In the genomic region with DNA sequence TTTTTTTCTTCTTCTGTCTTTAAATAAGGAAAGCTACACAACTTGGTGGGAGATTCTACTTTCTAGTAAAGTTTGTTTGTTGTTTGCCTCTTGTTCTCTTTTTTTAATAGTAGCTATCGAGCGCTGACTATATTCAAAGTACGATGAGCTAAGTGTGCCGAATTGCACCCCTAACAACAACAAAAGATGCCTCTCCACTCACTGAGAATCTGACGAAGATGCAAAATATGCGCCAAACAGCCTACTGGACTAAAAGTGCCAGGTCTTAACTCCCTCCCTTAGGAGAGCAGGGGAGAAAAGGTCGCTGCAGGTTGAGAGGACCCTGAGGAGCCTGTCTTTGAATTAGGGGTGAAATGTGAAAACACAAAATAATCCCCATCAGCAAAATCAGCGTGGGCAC, we compare ENCODE assay signal across 20 cellular contexts.
DNase-seq lines count a peak whose midpoint lies in the region; ATAC-seq, FAIRE-seq and TF ChIP-seq lines count a peak whose summit lies in the region.
"Had no signal": no experiment of that assay in that cellular context is flagged by ENCODE, and none has a peak within 500 bp of the region (broad histone marks: within the 10 kb centered on the region; RNA-seq: fewer than 3 reads in every experiment).

No MANE protein-coding gene starts in this region.

- H2AK5ac ChIP-seq in H1 (ENCODE audit: low read depth, low read length), result no peak overlapping the region
- H2AK5ac ChIP-seq in mesendoderm (ENCODE audit: low read length), result peak overlapping the region; percentile 91

- no peak for TF ChIP-seq EP300 in H1 (IDR thresholded peaks at IDR 0.05; ENCODE audit: borderline replicate concordance in 1 of 2, low read depth in 2 of 2, low read length in 2 of 2)

- H3K4me3 Mint-ChIP-seq in activated CD8-positive, alpha-beta T cell treated with anti-CD3 and anti-CD28 coated beads for 36 hours, result no peak overlapping the region
- H3K4me3 Mint-ChIP-seq: CD14-positive monocyte; CD4-positive, alpha-beta memory T cell; IgD-negative memory B cell had no signal

- H3K23ac ChIP-seq in H1 (ENCODE audit: insufficient read length), result no peak overlapping the region
- H3K23ac ChIP-seq in mesendoderm (ENCODE audit: low read length), result no peak overlapping the region

- no peak overlapping the region for H4K91ac ChIP-seq in H1 (replicated peaks; ENCODE audit: insufficient read length, low read length)

- no peaks in the 10 kb centered on the region for H3K9me3 ChIP-seq in A673 (ENCODE audit: low read depth, low read length, poor library complexity, severe bottlenecking)
- H3K9me3 ChIP-seq in H1 (ENCODE audit: insufficient read depth in 2 of 2, low read depth in 1 of 2, low read length in 1 of 2), result no peaks in the 10 kb centered on the region
- H3K9me3 ChIP-seq: BE2C had no signal

- H2BK120ac ChIP-seq in H1 (replicated peaks; ENCODE audit: low read depth, low read length) (peak overlapping the region; percentile 74), mesendoderm (ENCODE audit: low read depth, low read length) (no peak overlapping the region)

- no peak overlapping the region; the same call in 1 of the 2 replicates for H2BK20ac ChIP-seq in H1 (ENCODE audit: low read length)

- H3K9me3 Mint-ChIP-seq in activated CD8-positive, alpha-beta T cell treated with anti-CD3 and anti-CD28 coated beads for 36 hours, result no peaks in the 10 kb centered on the region
- H3K9me3 Mint-ChIP-seq: IgD-negative memory B cell had no signal

- no peak overlapping the region for H3K4me2 ChIP-seq in H1 (ENCODE audit: insufficient read depth in 1 of 2, low read depth in 2 of 2, low read length in 2 of 2)
- H3K4me2 ChIP-seq in mesendoderm (ENCODE audit: low read length), result no peak overlapping the region

- DNase-seq in A673 (ENCODE audit: low spot score) (no peak), M059J (ENCODE audit: low read depth) (peak; percentile 64), H1 (ENCODE audit: low read depth in 1 of 2, low spot score in 2 of 2) (no peak), mesendoderm (no peak), NCI-H446 treated with DMSO at 0.1 percent for 48 hours (lab: John Stamatoyannopoulos, UW) (no peak)
- no peak for DNase-seq in activated CD8-positive, alpha-beta T cell treated with anti-CD3 and anti-CD28 coated beads for 36 hours
- no peak for DNase-seq in stimulated activated naive CD4-positive, alpha-beta T cell treated with Interleukin-2 at 50 U/mL for 16 hours (lab: John Stamatoyannopoulos, UW)
- no peak for DNase-seq in activated CD4-positive, alpha-beta T cell treated with anti-CD3 and anti-CD28 coated beads, Interleukin-2, amount 50 U/mL, for 48 hours
- DNase-seq: 8988T; ACHN; BE2C; CD4-positive, alpha-beta memory T cell; DMS79 treated with DMSO at 0.1 percent for 48 hours; GF-D8; HCEC 1CT; KBM-7 had no signal

- no peak overlapping the region; the same call in 1 of the 2 replicates for H2BK15ac ChIP-seq in H1 (ENCODE audit: low read length)
- H2BK15ac ChIP-seq in mesendoderm (replicated peaks; ENCODE audit: low read depth), result peak overlapping the region; percentile 59

- H4K20me1 ChIP-seq in H1 (replicated peaks in 1 of 2; ENCODE audit: control insufficient read depth in 1 of 2, insufficient read depth in 2 of 2, low read length in 2 of 2), result no peaks in the 10 kb centered on the region

- H3K4ac ChIP-seq in H1 (replicated peaks; ENCODE audit: insufficient read length, low read depth, low read length) (no peak overlapping the region), mesendoderm (ENCODE audit: low read depth, low read length) (peak overlapping the region; percentile 71)

- TF ChIP-seq POLR2A in H1 (IDR thresholded peaks at IDR 0.05; ENCODE audit: control extremely low read depth in 1 of 2, low read depth in 2 of 2, low read length in 2 of 2), result no peak

- H3K27me3 ChIP-seq in A673 (replicated peaks; ENCODE audit: insufficient read depth, low read depth, low read length, poor library complexity) (no peaks in the 10 kb centered on the region), H1 (replicated peaks in 1 of 4; ENCODE audit: control insufficient read depth in 3 of 4, extremely low read depth in 1 of 4, insufficient read depth in 3 of 4, low read length in 3 of 4) (no peaks in the 10 kb centered on the region), mesendoderm (ENCODE audit: insufficient read depth, low read length, poor library complexity) (no peaks in the 10 kb centered on the region)

- peak overlapping the region; percentile 60 for H3K4me3 ChIP-seq in A673 (ENCODE audit: low read depth, low read length, poor library complexity, severe bottlenecking)
- H3K4me3 ChIP-seq in H1 (ENCODE audit: extremely low read depth in 1 of 4, insufficient read depth in 2 of 4, low read depth in 3 of 4, low read length in 4 of 4), result no peak overlapping the region
- no peak overlapping the region for H3K4me3 ChIP-seq in mesendoderm (ENCODE audit: low read length)

- H3K4me1 ChIP-seq in A673 (ENCODE audit: insufficient read depth, low read length, poor library complexity, severe bottlenecking), result peaks cover 56% of the 10 kb centered on the region
- peaks cover 2 to 11% (median 9%) of the 10 kb centered on the region in 4 experiments; a peak in 6 of 7 replicates for H3K4me1 ChIP-seq in H1 (replicated peaks in 1 of 4; ENCODE audit: control insufficient read depth in 3 of 4, insufficient read depth in 4 of 4, low read length in 3 of 4)
- H3K4me1 ChIP-seq in mesendoderm (ENCODE audit: control insufficient read depth, low read depth, low read length), result peaks cover 8% of the 10 kb centered on the region
- H3K4me1 ChIP-seq: BE2C had no signal

- H3K56ac ChIP-seq in H1 (replicated peaks; ENCODE audit: insufficient read length, low read depth, low read length) (no peak overlapping the region), mesendoderm (ENCODE audit: low read length) (peak overlapping the region; percentile 18)

- no peak for FAIRE-seq in H1 (lab: Jason Lieb, UNC)
- FAIRE-seq: H54, HepG2 had no signal

- WGBS in H1 (ENCODE audit: extremely low coverage in 1 of 2, insufficient coverage in 1 of 2, insufficient read length in 1 of 2, insufficient replicate concordance in 2 of 2, low coverage in 1 of 2, low lambda C conversion rate in 2 of 2, missing lambda C conversion rate in 1 of 2), 2 experiments, result 88% methylated on average over 8 of the region's 8 CpGs; no CpG with 5 or more reads in 1 of the 2 experiments
- no CpG with 5 or more reads among the region's 8 CpGs for WGBS in mesendoderm (ENCODE audit: extremely low coverage, insufficient coverage, low lambda C conversion rate)

- peak overlapping the region; percentile 83 for H2BK12ac ChIP-seq in H1 (ENCODE audit: low read depth, low read length)

- peaks cover 3% of the 10 kb centered on the region; the same call in 1 of the 2 replicates for H3K23me2 ChIP-seq in H1 (ENCODE audit: low read depth, low read length)

- TF ChIP-seq CTCF in A673 (conservative IDR thresholded peaks at IDR 0.05; ENCODE audit: low read depth, low read length) (no peak), H1 (IDR thresholded peaks at IDR 0.05; ENCODE audit: control extremely low read depth in 1 of 3, insufficient read depth in 1 of 3, low read depth in 1 of 3, low read length in 3 of 3) (no peak)
- no peak for TF ChIP-seq CTCF in activated CD8-positive, alpha-beta T cell treated with anti-CD3 and anti-CD28 coated beads for 36 hours (IDR thresholded peaks at IDR 0.05)

- peaks cover 4% of the 10 kb centered on the region for H3K4me1 Mint-ChIP-seq in activated CD8-positive, alpha-beta T cell treated with anti-CD3 and anti-CD28 coated beads for 36 hours (ENCODE audit: low read depth)
- H3K4me1 Mint-ChIP-seq: CD14-positive monocyte had no signal

- H3K79me1 ChIP-seq in H1 (ENCODE audit: low read depth, low read length) (no peaks in the 10 kb centered on the region), mesendoderm (ENCODE audit: low read length) (no peaks in the 10 kb centered on the region)

- no TSS peak for BruUV-seq in A673 (replicated peaks; lab: Mats Ljungman, UMichigan)

- intact Hi-C loops in A673 (cut with micrococcal nuclease; ENCODE audit: unreplicated experiment), result loop anchor here (1.0 to 10.0 kb wide), 5 partner anchors 187 to 660 kb away; no protein-coding TSS in a partner anchor
- intact Hi-C loops in activated CD8-positive, alpha-beta T cell treated with anti-CD3 and anti-CD28 coated beads for 36 hours (cut with micrococcal nuclease), result no loop called here

- peaks cover 0 to 13% of the 10 kb centered on the region in 2 experiments; a peak in 1 of 4 replicates for H3K79me2 ChIP-seq in H1 (ENCODE audit: control insufficient read depth in 1 of 2, insufficient read depth in 2 of 2, low read length in 2 of 2)
- no peaks in the 10 kb centered on the region for H3K79me2 ChIP-seq in mesendoderm (ENCODE audit: control insufficient read depth, insufficient read depth, low read length)

- H3K36me3 ChIP-seq in A673 (ENCODE audit: insufficient read depth, low read length, poor library complexity, severe bottlenecking) (peaks cover 3% of the 10 kb centered on the region), H1 (ENCODE audit: control insufficient read depth in 2 of 4, insufficient read depth in 4 of 4, low read length in 3 of 4) (no peaks in the 10 kb centered on the region; a peak in 1 of 8 replicates), mesendoderm (ENCODE audit: control insufficient read depth, insufficient read depth, low read length) (no peaks in the 10 kb centered on the region)
- H3K36me3 ChIP-seq: BE2C had no signal

- CTCF ChIA-PET in A673 (lab: Charles Lee), result no interaction called here
- CTCF ChIA-PET in H1 (lab: Charles Lee; ENCODE audit: partially characterized antibody), result interaction anchor here (0.8 to 1.9 kb wide), 2 partner anchors 12 to 547 kb away, joined by 3 to 4 read pairs; no protein-coding TSS in a partner anchor
- CTCF ChIA-PET in activated CD8-positive, alpha-beta T cell treated with anti-CD3 and anti-CD28 coated beads for 36 hours (lab: Charles Lee), result no interaction called here

- H4K5ac ChIP-seq in H1 (ENCODE audit: insufficient read length, low read depth, low read length) (no peak overlapping the region), mesendoderm (ENCODE audit: low read length) (no peak overlapping the region)

- no peak overlapping the region for H3K27ac Mint-ChIP-seq in activated CD8-positive, alpha-beta T cell treated with anti-CD3 and anti-CD28 coated beads for 36 hours
- H3K27ac Mint-ChIP-seq: CD14-positive monocyte; CD4-positive, alpha-beta memory T cell had no signal

- H3K27me3 Mint-ChIP-seq in activated CD8-positive, alpha-beta T cell treated with anti-CD3 and anti-CD28 coated beads for 36 hours, result peaks cover 20% of the 10 kb centered on the region

- no peak overlapping the region for H2AFZ ChIP-seq in H1 (ENCODE audit: low read length)

- ATAC-seq in activated CD8-positive, alpha-beta T cell treated with anti-CD3 and anti-CD28 coated beads for 36 hours, result no peak
- ATAC-seq: HepG2 had no signal

- H3K18ac ChIP-seq in H1 (ENCODE audit: extremely low read depth, low read length) (no peak overlapping the region; the same call in 1 of the 2 replicates), mesendoderm (ENCODE audit: low read length) (no peak overlapping the region)

- POLR2A ChIA-PET in A673 (lab: Charles Lee; ENCODE audit: low non-redundant PET) (interaction anchor here (0.7 to 0.9 kb wide), 2 partner anchors 318 to 661 kb away, joined by 3 to 8 read pairs; no protein-coding TSS in a partner anchor), H1 (lab: Charles Lee; ENCODE audit: partially characterized antibody) (interaction anchor here (1.1 kb wide), 1 partner anchor 10 kb away, joined by 3 read pairs; no protein-coding TSS in a partner anchor)
- POLR2A ChIA-PET in activated CD8-positive, alpha-beta T cell treated with anti-CD3 and anti-CD28 coated beads for 36 hours (lab: Charles Lee), result no interaction called here

- no peak overlapping the region for H3K14ac ChIP-seq in H1 (ENCODE audit: insufficient read length)

- no peaks in the 10 kb centered on the region for H3K36me3 Mint-ChIP-seq in activated CD8-positive, alpha-beta T cell treated with anti-CD3 and anti-CD28 coated beads for 36 hours (ENCODE audit: low read depth)
- H3K36me3 Mint-ChIP-seq: CD14-positive monocyte; CD4-positive, alpha-beta memory T cell; IgD-negative memory B cell had no signal

- no peak for TF ChIP-seq RAD21 in H1 (IDR thresholded peaks at IDR 0.05 in 1 of 2, conservative IDR thresholded peaks at IDR 0.05 in 1 of 2; ENCODE audit: low read depth in 2 of 2, low read length in 2 of 2)

- H2BK5ac ChIP-seq in H1 (ENCODE audit: low read depth, low read length) (no peak overlapping the region), mesendoderm (ENCODE audit: low read length) (no peak overlapping the region)

- H4K8ac ChIP-seq in H1 (ENCODE audit: extremely low read depth, insufficient read depth, low read length) (no peak overlapping the region), mesendoderm (ENCODE audit: low read depth, low read length) (no peak overlapping the region)

- no peak overlapping the region for H3K9ac ChIP-seq in H1 (replicated peaks in 1 of 4; ENCODE audit: extremely low read depth in 1 of 4, low read depth in 3 of 4, low read length in 3 of 4)
- H3K9ac ChIP-seq in mesendoderm (ENCODE audit: low read length), result no peak overlapping the region

- H3K27ac ChIP-seq in A673 (ENCODE audit: low read depth, low read length, poor library complexity, severe bottlenecking) (peak overlapping the region; percentile 82), H1 (ENCODE audit: low read depth, low read length) (no peak overlapping the region), mesendoderm (ENCODE audit: low read depth, low read length) (peak overlapping the region; percentile 54)
